Comparison of ENCODE assay signal across 21 cellular contexts in the genomic region with DNA sequence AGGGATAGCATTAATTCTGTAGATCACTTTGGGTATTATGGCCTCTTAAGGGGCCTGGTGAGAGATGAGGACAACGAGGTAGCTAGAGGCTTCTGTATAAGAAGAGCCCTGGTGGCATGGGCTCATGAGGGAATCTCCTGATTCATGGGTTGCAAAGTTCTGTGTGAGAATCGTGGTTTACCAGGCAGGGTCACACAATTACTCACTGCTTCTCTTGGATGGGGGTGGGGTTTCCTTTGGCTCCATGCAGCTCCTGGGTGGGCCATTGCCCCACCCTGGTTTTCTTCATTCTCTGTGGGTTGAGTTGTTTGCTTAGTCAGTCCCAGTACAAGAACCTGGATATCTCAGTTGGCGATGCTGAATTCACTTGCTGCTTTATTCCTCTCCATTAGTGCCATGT. TPM values are rescaled to one million over a fixed set of nuclear protein-coding genes. Genes with fewer than 3 reads are reported as not detected.
DNase-seq lines count a peak whose midpoint lies in the region; ATAC-seq and TF ChIP-seq lines count a peak whose summit lies in the region.
"Had no signal": no experiment of that assay in that cellular context is flagged by ENCODE, and none has a peak within 500 bp of the region (broad histone marks: within the 10 kb centered on the region; RNA-seq: fewer than 3 reads in every experiment).

No MANE protein-coding gene starts in this region.

- no peak overlapping the region for H3K27ac ChIP-seq in CD4-positive, alpha-beta memory T cell (ENCODE audit: low read depth, low read length)
- no peak overlapping the region for H3K27ac ChIP-seq in effector memory CD4-positive, alpha-beta T cell (ENCODE audit: insufficient read depth, low read length, poor library complexity, severe bottlenecking)
- H3K27ac ChIP-seq: colonic mucosa, epithelial cell of prostate, HL-60, ovary had no signal

- H3K4me3 ChIP-seq in NB4 (ENCODE audit: low read depth, low read length) = no peak overlapping the region
- no peak overlapping the region for H3K4me3 ChIP-seq in CD4-positive, alpha-beta memory T cell (ENCODE audit: low read length in 2 of 2)
- H3K4me3 ChIP-seq in effector memory CD4-positive, alpha-beta T cell (ENCODE audit: insufficient read depth, low read depth, low read length, poor library complexity, severe bottlenecking) = no peak overlapping the region
- H3K4me3 ChIP-seq: colonic mucosa, GM12878, GM23338, K562, ovary had no signal

- H3K9me3 Mint-ChIP-seq in activated naive CD8-positive, alpha-beta T cell treated with anti-CD3 and anti-CD28 coated beads, Interleukin-2, amount 10 ng/mL, durations not matched to agents 7 days and 5 days = peaks cover 13% of the 10 kb centered on the region
- H3K9me3 Mint-ChIP-seq in CD4-positive, alpha-beta memory T cell = peaks cover 0 to 5% (median 0%) of the 10 kb centered on the region in 8 donors
- H3K9me3 Mint-ChIP-seq: CD8-positive, alpha-beta T cell; GM23338 had no signal

- no peaks in the 10 kb centered on the region for H3K4me1 ChIP-seq in CD4-positive, alpha-beta memory T cell (ENCODE audit: insufficient read depth, low read length)
- H3K4me1 ChIP-seq in effector memory CD4-positive, alpha-beta T cell (ENCODE audit: control insufficient read depth, insufficient read depth, low read length, poor library complexity, severe bottlenecking) = no peaks in the 10 kb centered on the region
- H3K4me1 ChIP-seq: colonic mucosa had no signal

- ATAC-seq in activated naive CD8-positive, alpha-beta T cell treated with anti-CD3 and anti-CD28 coated beads, Interleukin-2, amount 10 ng/mL, durations not matched to agents 7 days and 5 days (ENCODE audit: low read depth) = peak; percentile 39
- ATAC-seq: CD8-positive, alpha-beta T cell; GM12878; GM23338; K562; WTC11 had no signal

- H3K27me3 ChIP-seq in CD4-positive, alpha-beta memory T cell (ENCODE audit: insufficient read depth, low read length) = no peaks in the 10 kb centered on the region
- H3K27me3 ChIP-seq in effector memory CD4-positive, alpha-beta T cell (replicated peaks; ENCODE audit: control insufficient read depth, insufficient read depth, low read length, poor library complexity, severe bottlenecking) = no peaks in the 10 kb centered on the region
- H3K27me3 ChIP-seq: colonic mucosa, ovary had no signal

- no peak overlapping the region for H3K4me3 Mint-ChIP-seq in activated naive CD8-positive, alpha-beta T cell treated with anti-CD3 and anti-CD28 coated beads, Interleukin-2, amount 10 ng/mL, durations not matched to agents 7 days and 5 days
- no peak overlapping the region for H3K4me3 Mint-ChIP-seq in CD4-positive, alpha-beta memory T cell
- H3K4me3 Mint-ChIP-seq: CD8-positive, alpha-beta T cell; GM23338; WTC11 had no signal

- no peak for TF ChIP-seq POLR2A in NB4 (IDR thresholded peaks at IDR 0.05; ENCODE audit: extremely low read depth, insufficient read length)

- no peaks in the 10 kb centered on the region for H3K27me3 Mint-ChIP-seq in activated naive CD8-positive, alpha-beta T cell treated with anti-CD3 and anti-CD28 coated beads, Interleukin-2, amount 10 ng/mL, durations not matched to agents 7 days and 5 days
- peaks cover 0 to 1% of the 10 kb centered on the region in 2 donors for H3K27me3 Mint-ChIP-seq in CD4-positive, alpha-beta memory T cell

- no peak overlapping the region for H3K27ac Mint-ChIP-seq in activated naive CD8-positive, alpha-beta T cell treated with anti-CD3 and anti-CD28 coated beads, Interleukin-2, amount 10 ng/mL, durations not matched to agents 7 days and 5 days
- peak overlapping the region in 1 of 7 donors; percentile 24 for H3K27ac Mint-ChIP-seq in CD4-positive, alpha-beta memory T cell
- H3K27ac Mint-ChIP-seq: CD8-positive, alpha-beta T cell; GM23338; WTC11 had no signal

- intact Hi-C loops in CD4-positive, alpha-beta memory T cell (cut with micrococcal nuclease) = no loop called here

- POLR2A ChIA-PET in activated naive CD8-positive, alpha-beta T cell treated with anti-CD3 and anti-CD28 coated beads, Interleukin-2, amount 10 ng/mL, durations not matched to agents 7 days and 5 days (lab: Charles Lee) = no interaction called here
- POLR2A ChIA-PET in CD4-positive, alpha-beta memory T cell (lab: Charles Lee; ENCODE audit: partially characterized antibody) = no interaction called here

- CTCF ChIA-PET in CD4-positive, alpha-beta memory T cell (lab: Charles Lee; ENCODE audit: partially characterized antibody) = no interaction called here

- H3K9me3 ChIP-seq in CD4-positive, alpha-beta memory T cell (ENCODE audit: control insufficient read depth in 1 of 2, low read length in 2 of 2) = no peaks in the 10 kb centered on the region
- no peaks in the 10 kb centered on the region for H3K9me3 ChIP-seq in effector memory CD4-positive, alpha-beta T cell (ENCODE audit: control insufficient read depth, low read length)
- H3K9me3 ChIP-seq: colonic mucosa, ovary had no signal

- no peaks in the 10 kb centered on the region for H3K36me3 ChIP-seq in CD4-positive, alpha-beta memory T cell (ENCODE audit: insufficient read depth, low read length)
- no peaks in the 10 kb centered on the region for H3K36me3 ChIP-seq in effector memory CD4-positive, alpha-beta T cell (ENCODE audit: control insufficient read depth, insufficient read depth, low read length)
- H3K36me3 ChIP-seq: colonic mucosa, ovary had no signal

- DNase-seq in activated T-cell treated with anti-CD3 and anti-CD28 coated beads for 24 hours (ENCODE audit: low read depth) = peak; percentile 18
- no peak for DNase-seq in activated T-cell treated with anti-CD3 and anti-CD28 coated beads, Interleukin-2, amount 50 U/mL, for 1 hour
- DNase-seq in NB4 (ENCODE audit: low read depth) = peak; percentile 6
- DNase-seq in activated naive CD8-positive, alpha-beta T cell treated with anti-CD3 and anti-CD28 coated beads, Interleukin-2, amount 10 ng/mL, durations not matched to agents 7 days and 5 days = no peak
- peak; percentile 44 for DNase-seq in stimulated activated CD8-positive, alpha-beta memory T cell treated with anti-CD3 and anti-CD28 coated beads, Interleukin-4, amount 100 ng/mL, for 48 hours
- DNase-seq in CD4-positive, alpha-beta memory T cell = no peak
- DNase-seq in effector memory CD4-positive, alpha-beta T cell = no peak
- no peak for DNase-seq in mesenteric fat pad (ENCODE audit: low spot score)
- DNase-seq: ACHN; CD8-positive, alpha-beta T cell; colonic mucosa; NCI-H1105 treated with DMSO at 0.1 percent for 48 hours; NCI-H2171 treated with DMSO at 0.1 percent for 48 hours; ovary had no signal

- H3K36me3 Mint-ChIP-seq in activated naive CD8-positive, alpha-beta T cell treated with anti-CD3 and anti-CD28 coated beads, Interleukin-2, amount 10 ng/mL, durations not matched to agents 7 days and 5 days = peaks cover 22% of the 10 kb centered on the region
- no peaks in the 10 kb centered on the region for H3K36me3 Mint-ChIP-seq in CD4-positive, alpha-beta memory T cell
- H3K36me3 Mint-ChIP-seq: CD8-positive, alpha-beta T cell; WTC11 had no signal

- no peak for TF ChIP-seq CTCF in NB4 (IDR thresholded peaks at IDR 0.05; ENCODE audit: low read depth, low read length)

- peaks cover 15% of the 10 kb centered on the region for H3K4me1 Mint-ChIP-seq in activated naive CD8-positive, alpha-beta T cell treated with anti-CD3 and anti-CD28 coated beads, Interleukin-2, amount 10 ng/mL, durations not matched to agents 7 days and 5 days
- peaks cover 0 to 17% (median 4%) of the 10 kb centered on the region in 4 donors for H3K4me1 Mint-ChIP-seq in CD4-positive, alpha-beta memory T cell
- H3K4me1 Mint-ChIP-seq: GM23338, WTC11 had no signal

RNA-seq across cellular contexts. Expression of gene TNFSF15, which starts 30.9 kb away (rescaled TPM):
- total RNA-seq in activated naive CD8-positive, alpha-beta T cell treated with anti-CD3 and anti-CD28 coated beads, Interleukin-2, amount 10 ng/mL, durations not matched to agents 7 days and 5 days = 1 to 10 TPM; 1.0 to 1.2 TPM
- under 1 TPM; 0.06 to 0.11 TPM for total RNA-seq in CD4-positive, alpha-beta memory T cell
- not detected for polyA plus RNA-seq in CD4-positive, alpha-beta memory T cell
- 0.29 TPM for total RNA-seq in mesenteric fat pad
- total RNA-seq: CD8-positive, alpha-beta T cell; G401; GM12878; K562 had no signal
- polyA plus RNA-seq: K562 had no signal

Comparison
In these comparisons a context has a peak if more than half of its experiments do, and no peak if none do; other contexts are left out.
1. DNase-seq: peak in activated T-cell treated with anti-CD3 and anti-CD28 coated beads for 24 hours (single experiment), NB4 (single experiment) and stimulated activated CD8-positive, alpha-beta memory T cell treated with anti-CD3 and anti-CD28 coated beads, Interleukin-4, amount 100 ng/mL, for 48 hours (single experiment); none in activated T-cell treated with anti-CD3 and anti-CD28 coated beads, Interleukin-2, amount 50 U/mL, for 1 hour (single experiment), activated naive CD8-positive, alpha-beta T cell treated with anti-CD3 and anti-CD28 coated beads, Interleukin-2, amount 10 ng/mL, durations not matched to agents 7 days and 5 days (single experiment), CD4-positive, alpha-beta memory T cell (0 of 5), effector memory CD4-positive, alpha-beta T cell (0 of 3) and mesenteric fat pad (single experiment).